ENCODE assay signal across 17 cellular contexts in genomic region chr1:76110662-76111061, GRCh38. TPM values are rescaled to one million over a fixed set of nuclear protein-coding genes. Genes with fewer than 3 reads are reported as not detected.
DNase-seq lines count a peak whose midpoint lies in the region; ATAC-seq and TF ChIP-seq lines count a peak whose summit lies in the region.
"Had no signal": no experiment of that assay in that cellular context is flagged by ENCODE, and none has a peak within 500 bp of the region (broad histone marks: within the 10 kb centered on the region; RNA-seq: fewer than 3 reads in every experiment).

No MANE protein-coding gene starts in this region.

- no peak overlapping the region for H4K5ac ChIP-seq in IMR-90 (ENCODE audit: low read depth, low read length)

- no peak overlapping the region for H3K4me3 ChIP-seq in IMR-90 (ENCODE audit: insufficient read depth, low read depth, low read length)
- H3K4me3 ChIP-seq in cardiac fibroblast (replicated peaks in 1 of 2; ENCODE audit: low read depth in 2 of 2, low read length in 2 of 2): no peak overlapping the region
- H3K4me3 ChIP-seq in fibroblast of pulmonary artery (replicated peaks; ENCODE audit: low read depth, low read length): no peak overlapping the region
- H3K4me3 ChIP-seq: MG63, Peyer's patch, SJSA1 had no signal

- dilution Hi-C loops in IMR-90 (cut with HindIII; ENCODE audit: low sequenced_read_pairs, unreplicated experiment): no loop called here

- H3K27me3 Mint-ChIP-seq in type B pancreatic cell: no peaks in the 10 kb centered on the region

- H3K79me1 ChIP-seq in IMR-90 (ENCODE audit: low read depth in 1 of 2, low read length in 2 of 2): no peaks in the 10 kb centered on the region

- TF ChIP-seq RAD21 in IMR-90 (IDR thresholded peaks at IDR 0.05; ENCODE audit: low read length): no peak

- ATAC-seq in IMR-90 (ENCODE audit: low read depth): no peak
- ATAC-seq in HG02610 (IDR thresholded peaks at IDR 0.05; ENCODE audit: unreplicated experiment): no peak

- no peak overlapping the region for H4K8ac ChIP-seq in IMR-90 (ENCODE audit: low read depth in 2 of 2, low read length in 2 of 2)

- peaks cover 7% of the 10 kb centered on the region for H3K36me3 Mint-ChIP-seq in type B pancreatic cell

- no peak overlapping the region for H2BK20ac ChIP-seq in IMR-90 (ENCODE audit: low read depth, low read length)

- no peak overlapping the region for H3K4ac ChIP-seq in IMR-90 (ENCODE audit: low read depth, low read length)

- H3K27ac ChIP-seq in IMR-90 (ENCODE audit: insufficient read depth, low read length): no peak overlapping the region
- H3K27ac ChIP-seq: Peyer's patch, SJSA1 had no signal

- in situ Hi-C loops in IMR-90 (cut with MboI; ENCODE audit: low sequenced_read_pairs): no loop called here

- intact Hi-C loops in IMR-90 (cut with micrococcal nuclease): no loop called here

- H3K36me3 ChIP-seq in IMR-90 (ENCODE audit: control insufficient read depth, insufficient read depth, low read length): no peaks in the 10 kb centered on the region
- H3K36me3 ChIP-seq: MG63, Peyer's patch, SJSA1 had no signal

- H3K4me2 ChIP-seq in IMR-90 (ENCODE audit: low read depth, low read length): no peak overlapping the region

- WGBS in IMR-90 (ENCODE audit: extremely low coverage in 2 of 2, insufficient read length in 1 of 2), 2 experiments: 14% methylated on average over 1 of the region's 1 CpG; no CpG with 5 or more reads in 1 of the 2 experiments

- no peaks in the 10 kb centered on the region for H3K9me3 Mint-ChIP-seq in type B pancreatic cell

- no peak overlapping the region for H2BK5ac ChIP-seq in IMR-90 (ENCODE audit: low read depth, low read length, poor library complexity, severe bottlenecking)

- H3K56ac ChIP-seq in IMR-90 (ENCODE audit: extremely low read depth, insufficient read depth, low read length): no peak overlapping the region

- no peak overlapping the region for H3K14ac ChIP-seq in IMR-90 (replicated peaks; ENCODE audit: low read depth, low read length)

- no peak overlapping the region for H2BK15ac ChIP-seq in IMR-90 (ENCODE audit: low read depth, low read length)

- peaks cover 17% of the 10 kb centered on the region for H3K4me1 Mint-ChIP-seq in type B pancreatic cell (ENCODE audit: unreplicated experiment)
- H3K4me1 Mint-ChIP-seq: CD14-positive monocyte had no signal

- no peaks in the 10 kb centered on the region for H3K27me3 ChIP-seq in IMR-90 (ENCODE audit: control insufficient read depth, insufficient read depth, low read length)
- H3K27me3 ChIP-seq: MG63, Peyer's patch, SJSA1 had no signal

- no peak overlapping the region for H4K91ac ChIP-seq in IMR-90 (ENCODE audit: insufficient read depth, low read depth, low read length)

- no TSS peak for BruUV-seq in IMR-90 (replicated peaks; lab: Mats Ljungman, UMichigan)

- H2BK120ac ChIP-seq in IMR-90 (ENCODE audit: low read depth, low read length): no peak overlapping the region

- H3K9me1 ChIP-seq in IMR-90 (ENCODE audit: insufficient read depth, low read length): no peaks in the 10 kb centered on the region

- no peaks in the 10 kb centered on the region for H3K4me1 ChIP-seq in IMR-90 (ENCODE audit: control insufficient read depth, insufficient read depth, low read length)
- H3K4me1 ChIP-seq: Peyer's patch, SJSA1 had no signal

- H3K4me3 Mint-ChIP-seq in type B pancreatic cell: no peak overlapping the region
- H3K4me3 Mint-ChIP-seq: CD14-positive monocyte had no signal

- H3K18ac ChIP-seq in IMR-90 (ENCODE audit: low read depth, low read length): no peak overlapping the region

- H4K20me1 ChIP-seq in IMR-90 (ENCODE audit: insufficient read depth, low read length): no peaks in the 10 kb centered on the region

- no peak overlapping the region for H2AFZ ChIP-seq in IMR-90 (replicated peaks; ENCODE audit: low read length, poor library complexity)

- H3K9ac ChIP-seq in IMR-90 (ENCODE audit: low read depth, low read length): no peak overlapping the region

- POLR2A ChIA-PET in IMR-90 (lab: Charles Lee; ENCODE audit: unreplicated experiment): no interaction called here

- H3K27ac Mint-ChIP-seq in type B pancreatic cell: no peak overlapping the region
- H3K27ac Mint-ChIP-seq: CD14-positive monocyte had no signal

- TF ChIP-seq POLR2A in IMR-90 (IDR thresholded peaks at IDR 0.05; ENCODE audit: low read depth, low read length): no peak

- CTCF ChIA-PET in IMR-90 (lab: Yijun Ruan, JAX): no interaction called here

- H2AK5ac ChIP-seq in IMR-90 (ENCODE audit: low read depth, low read length): no peak overlapping the region

- TF ChIP-seq CTCF in IMR-90 (conservative IDR thresholded peaks at IDR 0.05; ENCODE audit: low read depth, low read length): no peak
- no peak for TF ChIP-seq CTCF in cardiac fibroblast (IDR thresholded peaks at IDR 0.05; ENCODE audit: low read depth, low read length)
- TF ChIP-seq CTCF in fibroblast of pulmonary artery (IDR thresholded peaks at IDR 0.05; ENCODE audit: low read length, missing control alignments): no peak
- no peak for TF ChIP-seq CTCF in type B pancreatic cell (conservative IDR thresholded peaks at IDR 0.05)

- DNase-seq in IMR-90 (peak; percentile 11), cardiac fibroblast (ENCODE audit: low read depth in 2 of 2) (peak; percentile 12 to 26), fibroblast of pulmonary artery (ENCODE audit: low read depth) (peak; percentile 70), putamen (ENCODE audit: low spot score) (no peak), type B pancreatic cell (ENCODE audit: extremely low spot score, unreplicated experiment) (no peak)
- no peak for DNase-seq in activated CD4-positive, alpha-beta T cell treated with anti-CD3 and anti-CD28 coated beads for 4 hours
- DNase-seq: AML-193, DMS79, MG63, NCI-H1048, NCI-H1436 treated with DMSO at 0.1 percent for 48 hours, NCI-H2029, NCI-H2171, Peyer's patch had no signal

- H2AK9ac ChIP-seq in IMR-90 (replicated peaks; ENCODE audit: low read depth, low read length, poor library complexity): no peak overlapping the region

- no peaks in the 10 kb centered on the region for H3K9me3 ChIP-seq in IMR-90 (ENCODE audit: control insufficient read depth, insufficient read depth, low read length)
- H3K9me3 ChIP-seq: MG63, Peyer's patch, SJSA1 had no signal

- H3K23ac ChIP-seq in IMR-90 (ENCODE audit: low read depth, low read length): no peak overlapping the region

TF ChIP-seq in IMR-90, 13 proteins besides CTCF, POLR2A, EP300 and RAD21:
- no peak for TF ChIP-seq RFX5 (IDR thresholded peaks at IDR 0.05; ENCODE audit: low read depth, low read length)
- TF ChIP-seq CEBPB (IDR thresholded peaks at IDR 0.05; ENCODE audit: low read depth, low read length): no peak
- no peak for TF ChIP-seq BHLHE40 (IDR thresholded peaks at IDR 0.05; ENCODE audit: low read depth, low read length)
- no peak for TF ChIP-seq MAZ (IDR thresholded peaks at IDR 0.05; ENCODE audit: borderline replicate concordance, low read depth, low read length)
- no peak for TF ChIP-seq MXI1 (IDR thresholded peaks at IDR 0.05; ENCODE audit: borderline replicate concordance, low read depth, low read length)
- TF ChIP-seq CHD1 (IDR thresholded peaks at IDR 0.05; ENCODE audit: low read depth, low read length): no peak
- no peak for TF ChIP-seq RCOR1 (IDR thresholded peaks at IDR 0.05; ENCODE audit: insufficient replicate concordance, low read length)
- TF ChIP-seq FOS (IDR thresholded peaks at IDR 0.05; ENCODE audit: low read depth, low read length): no peak
- no peak for TF ChIP-seq NFE2L2 (IDR thresholded peaks at IDR 0.05; ENCODE audit: low read depth, low read length)
- no peak for TF ChIP-seq SMC3 (IDR thresholded peaks at IDR 0.05; ENCODE audit: low read depth, low read length)
- no peak for TF ChIP-seq USF2 (IDR thresholded peaks at IDR 0.05; ENCODE audit: low read depth, low read length)
- TF ChIP-seq MAFK (IDR thresholded peaks at IDR 0.05; ENCODE audit: low read depth, low read length): no peak
- TF ChIP-seq ELK1 (IDR thresholded peaks at IDR 0.05; ENCODE audit: borderline replicate concordance, low read depth, low read length): no peak

RNA-seq across cellular contexts. Expression of gene ST6GALNAC3, which starts 36.1 kb away (rescaled TPM):
- total RNA-seq in IMR-90 (2012; rRNA removed) (0.56 and 1.3 TPM in 2 replicates), type B pancreatic cell (ENCODE audit: low replicate concordance) (3.8 and 24.7 TPM in 2 replicates)
- polyA plus RNA-seq in IMR-90 (2012; rRNA removed): 0.34 and 0.65 TPM in 2 replicates
- 0.03 and 0.05 TPM in 2 replicates for polyA plus RNA-seq in IMR-90 (2012; cell fraction: cytosol; rRNA removed)
- polyA plus RNA-seq in IMR-90 (2012; cell fraction: nucleus; rRNA removed; ENCODE audit: low replicate concordance): 0.04 and 0.17 TPM in 2 replicates

Comparison
In these comparisons a context has a peak if more than half of its experiments do, and no peak if none do; other contexts are left out.
1. DNase-seq: peak in IMR-90 (single experiment), cardiac fibroblast (2 of 2) and fibroblast of pulmonary artery (single experiment); none in putamen (single experiment), type B pancreatic cell (single experiment) and activated CD4-positive, alpha-beta T cell treated with anti-CD3 and anti-CD28 coated beads for 4 hours (0 of 2).